1 cellular context compared by ENCODE assay signal in genomic region chr6:32413427-32414047, GRCh38.
TF ChIP-seq lines count a peak whose summit lies in the region.

No MANE protein-coding gene starts in this region.

TF ChIP-seq in K562, 482 proteins besides CTCF, POLR2A, EP300 and RAD21 (continued from another document):
- TF ChIP-seq, protein P1, sequence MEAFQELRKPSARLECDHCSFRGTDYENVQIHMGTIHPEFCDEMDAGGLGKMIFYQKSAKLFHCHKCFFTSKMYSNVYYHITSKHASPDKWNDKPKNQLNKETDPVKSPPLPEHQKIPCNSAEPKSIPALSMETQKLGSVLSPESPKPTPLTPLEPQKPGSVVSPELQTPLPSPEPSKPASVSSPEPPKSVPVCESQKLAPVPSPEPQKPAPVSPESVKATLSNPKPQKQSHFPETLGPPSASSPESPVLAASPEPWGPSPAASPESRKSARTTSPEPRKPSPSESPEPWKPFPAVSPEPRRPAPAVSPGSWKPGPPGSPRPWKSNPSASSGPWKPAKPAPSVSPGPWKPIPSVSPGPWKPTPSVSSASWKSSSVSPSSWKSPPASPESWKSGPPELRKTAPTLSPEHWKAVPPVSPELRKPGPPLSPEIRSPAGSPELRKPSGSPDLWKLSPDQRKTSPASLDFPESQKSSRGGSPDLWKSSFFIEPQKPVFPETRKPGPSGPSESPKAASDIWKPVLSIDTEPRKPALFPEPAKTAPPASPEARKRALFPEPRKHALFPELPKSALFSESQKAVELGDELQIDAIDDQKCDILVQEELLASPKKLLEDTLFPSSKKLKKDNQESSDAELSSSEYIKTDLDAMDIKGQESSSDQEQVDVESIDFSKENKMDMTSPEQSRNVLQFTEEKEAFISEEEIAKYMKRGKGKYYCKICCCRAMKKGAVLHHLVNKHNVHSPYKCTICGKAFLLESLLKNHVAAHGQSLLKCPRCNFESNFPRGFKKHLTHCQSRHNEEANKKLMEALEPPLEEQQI (IDR thresholded peaks at IDR 0.05) = peak; percentile 48; the same call in 1 of the 2 replicates
- TF ChIP-seq ARID2 (IDR thresholded peaks at IDR 0.05) (peak; percentile 71), RCOR1 (IDR thresholded peaks at IDR 0.05; ENCODE audit: borderline replicate concordance in 1 of 2, low read depth in 2 of 2, low read length in 2 of 2) (peak in 1 of 2 experiments; percentile 59; a peak in 1 of 4 replicates), ARNT (IDR thresholded peaks at IDR 0.05) (no peak), JUND (IDR thresholded peaks at IDR 0.05; ENCODE audit: borderline replicate concordance, low read depth, low read length) (0 out of 2 replicates have a peak, but pooled peaks have one; percentile 19), JUND (tag; IDR thresholded peaks at IDR 0.05; ENCODE audit: borderline replicate concordance, low read depth, low read length) (no peak; the same call in 2 of the 3 replicates), ZFP1 (CRISPR knock-in tag; IDR thresholded peaks at IDR 0.05) (no peak), ZFP36 (IDR thresholded peaks at IDR 0.05; ENCODE audit: low read depth, low read length, partially characterized antibody) (peak; percentile 23), ZNF778 (CRISPR knock-in tag; IDR thresholded peaks at IDR 0.05) (no peak), DPF2 (IDR thresholded peaks at IDR 0.05) (no peak), LEF1 (IDR thresholded peaks at IDR 0.05) (no peak), TBP (optimal IDR thresholded peaks at IDR 0.05; ENCODE audit: low read depth, low read length) (no peak), PHF20 (IDR thresholded peaks at IDR 0.05; ENCODE audit: partially characterized antibody) (no peak), POLR2H (tag; IDR thresholded peaks at IDR 0.05; ENCODE audit: low read depth) (no peak), IRF2 (CRISPR knock-in tag; IDR thresholded peaks at IDR 0.05) (no peak), SLC30A9 (CRISPR knock-in tag; IDR thresholded peaks at IDR 0.05) (no peak), ETV1 (tag; conservative IDR thresholded peaks at IDR 0.05; ENCODE audit: low read depth) (no peak), HSF4 (CRISPR knock-in tag; IDR thresholded peaks at IDR 0.05; ENCODE audit: borderline replicate concordance) (no peak), BHLHE40 (IDR thresholded peaks at IDR 0.05; ENCODE audit: low read length) (0 out of 2 replicates have a peak, but pooled peaks have one; percentile 4), NR2F6 (CRISPR knock-in tag; IDR thresholded peaks at IDR 0.05) (no peak), PCBP1 (IDR thresholded peaks at IDR 0.05; ENCODE audit: low read depth, low read length, poor library complexity, severe bottlenecking) (no peak), PYGO2 (tag; IDR thresholded peaks at IDR 0.05) (no peak), EHMT2 (IDR thresholded peaks at IDR 0.05) (0 out of 2 replicates have a peak, but pooled peaks have one; percentile 17), NR3C1 (CRISPR knock-in tag; IDR thresholded peaks at IDR 0.05) (no peak)
- TF ChIP-seq, protein P2, sequence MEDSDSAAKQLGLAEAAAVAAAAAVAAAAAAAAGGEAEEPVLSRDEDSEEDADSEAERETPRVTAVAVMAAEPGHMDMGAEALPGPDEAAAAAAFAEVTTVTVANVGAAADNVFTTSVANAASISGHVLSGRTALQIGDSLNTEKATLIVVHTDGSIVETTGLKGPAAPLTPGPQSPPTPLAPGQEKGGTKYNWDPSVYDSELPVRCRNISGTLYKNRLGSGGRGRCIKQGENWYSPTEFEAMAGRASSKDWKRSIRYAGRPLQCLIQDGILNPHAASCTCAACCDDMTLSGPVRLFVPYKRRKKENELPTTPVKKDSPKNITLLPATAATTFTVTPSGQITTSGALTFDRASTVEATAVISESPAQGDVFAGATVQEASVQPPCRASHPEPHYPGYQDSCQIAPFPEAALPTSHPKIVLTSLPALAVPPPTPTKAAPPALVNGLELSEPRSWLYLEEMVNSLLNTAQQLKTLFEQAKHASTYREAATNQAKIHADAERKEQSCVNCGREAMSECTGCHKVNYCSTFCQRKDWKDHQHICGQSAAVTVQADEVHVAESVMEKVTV (CRISPR knock-in tag; IDR thresholded peaks at IDR 0.05) = peak; percentile 70
- TF ChIP-seq, protein P3, sequence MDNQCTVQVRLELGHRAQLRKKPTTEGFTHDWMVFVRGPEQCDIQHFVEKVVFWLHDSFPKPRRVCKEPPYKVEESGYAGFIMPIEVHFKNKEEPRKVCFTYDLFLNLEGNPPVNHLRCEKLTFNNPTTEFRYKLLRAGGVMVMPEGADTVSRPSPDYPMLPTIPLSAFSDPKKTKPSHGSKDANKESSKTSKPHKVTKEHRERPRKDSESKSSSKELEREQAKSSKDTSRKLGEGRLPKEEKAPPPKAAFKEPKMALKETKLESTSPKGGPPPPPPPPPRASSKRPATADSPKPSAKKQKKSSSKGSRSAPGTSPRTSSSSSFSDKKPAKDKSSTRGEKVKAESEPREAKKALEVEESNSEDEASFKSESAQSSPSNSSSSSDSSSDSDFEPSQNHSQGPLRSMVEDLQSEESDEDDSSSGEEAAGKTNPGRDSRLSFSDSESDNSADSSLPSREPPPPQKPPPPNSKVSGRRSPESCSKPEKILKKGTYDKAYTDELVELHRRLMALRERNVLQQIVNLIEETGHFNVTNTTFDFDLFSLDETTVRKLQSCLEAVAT (IDR thresholded peaks at IDR 0.05) = no peak
- TF ChIP-seq, protein P4, sequence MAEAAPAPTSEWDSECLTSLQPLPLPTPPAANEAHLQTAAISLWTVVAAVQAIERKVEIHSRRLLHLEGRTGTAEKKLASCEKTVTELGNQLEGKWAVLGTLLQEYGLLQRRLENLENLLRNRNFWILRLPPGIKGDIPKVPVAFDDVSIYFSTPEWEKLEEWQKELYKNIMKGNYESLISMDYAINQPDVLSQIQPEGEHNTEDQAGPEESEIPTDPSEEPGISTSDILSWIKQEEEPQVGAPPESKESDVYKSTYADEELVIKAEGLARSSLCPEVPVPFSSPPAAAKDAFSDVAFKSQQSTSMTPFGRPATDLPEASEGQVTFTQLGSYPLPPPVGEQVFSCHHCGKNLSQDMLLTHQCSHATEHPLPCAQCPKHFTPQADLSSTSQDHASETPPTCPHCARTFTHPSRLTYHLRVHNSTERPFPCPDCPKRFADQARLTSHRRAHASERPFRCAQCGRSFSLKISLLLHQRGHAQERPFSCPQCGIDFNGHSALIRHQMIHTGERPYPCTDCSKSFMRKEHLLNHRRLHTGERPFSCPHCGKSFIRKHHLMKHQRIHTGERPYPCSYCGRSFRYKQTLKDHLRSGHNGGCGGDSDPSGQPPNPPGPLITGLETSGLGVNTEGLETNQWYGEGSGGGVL (CRISPR knock-in tag; IDR thresholded peaks at IDR 0.05) = no peak
